1 cellular context compared by ENCODE assay signal in the genomic region with DNA sequence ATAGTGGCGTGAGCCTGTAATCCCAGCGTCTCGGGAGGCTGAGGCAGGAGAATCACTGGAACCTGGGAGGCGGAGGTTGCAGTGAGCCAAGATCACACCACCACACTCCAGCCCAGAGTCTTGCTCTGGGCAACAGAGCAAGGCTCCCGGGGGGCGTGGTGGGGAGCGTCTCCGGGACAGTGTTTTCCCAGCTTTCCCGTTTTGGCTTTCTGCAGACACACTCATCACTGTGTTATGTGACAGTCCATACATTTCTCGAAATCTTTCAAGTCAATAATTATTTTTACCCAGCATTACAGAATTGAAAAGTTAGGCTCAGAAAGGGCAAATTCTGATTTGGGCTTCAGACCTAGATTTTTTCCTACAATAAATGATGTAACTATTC.
TF ChIP-seq lines count a peak whose summit lies in the region.

No MANE protein-coding gene starts in this region.

TF ChIP-seq in GM23338, 12 proteins besides CTCF, POLR2A, EP300 and RAD21:
- TF ChIP-seq ZNF462 (CRISPR knock-in tag; IDR thresholded peaks at IDR 0.05) (no peak), ZNF331 (CRISPR knock-in tag; IDR thresholded peaks at IDR 0.05; ENCODE audit: low read depth) (no peak), EZH2 (IDR thresholded peaks at IDR 0.05; ENCODE audit: low read depth, unreplicated experiment) (no peak), JUNB (IDR thresholded peaks at IDR 0.05; ENCODE audit: unreplicated experiment) (no peak), STAT1 (IDR thresholded peaks at IDR 0.05; ENCODE audit: unreplicated experiment) (no peak), CREB1 (CRISPR knock-in tag; IDR thresholded peaks at IDR 0.05; ENCODE audit: low read depth) (no peak), NANOG (IDR thresholded peaks at IDR 0.05; ENCODE audit: borderline replicate concordance) (no peak), ZNF114 (CRISPR knock-in tag; IDR thresholded peaks at IDR 0.05) (no peak), REST (IDR thresholded peaks at IDR 0.05; ENCODE audit: unreplicated experiment) (no peak)
- TF ChIP-seq, protein P1, sequence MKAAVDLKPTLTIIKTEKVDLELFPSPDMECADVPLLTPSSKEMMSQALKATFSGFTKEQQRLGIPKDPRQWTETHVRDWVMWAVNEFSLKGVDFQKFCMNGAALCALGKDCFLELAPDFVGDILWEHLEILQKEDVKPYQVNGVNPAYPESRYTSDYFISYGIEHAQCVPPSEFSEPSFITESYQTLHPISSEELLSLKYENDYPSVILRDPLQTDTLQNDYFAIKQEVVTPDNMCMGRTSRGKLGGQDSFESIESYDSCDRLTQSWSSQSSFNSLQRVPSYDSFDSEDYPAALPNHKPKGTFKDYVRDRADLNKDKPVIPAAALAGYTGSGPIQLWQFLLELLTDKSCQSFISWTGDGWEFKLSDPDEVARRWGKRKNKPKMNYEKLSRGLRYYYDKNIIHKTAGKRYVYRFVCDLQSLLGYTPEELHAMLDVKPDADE (IDR thresholded peaks at IDR 0.05) = no peak
